In the genomic region with DNA sequence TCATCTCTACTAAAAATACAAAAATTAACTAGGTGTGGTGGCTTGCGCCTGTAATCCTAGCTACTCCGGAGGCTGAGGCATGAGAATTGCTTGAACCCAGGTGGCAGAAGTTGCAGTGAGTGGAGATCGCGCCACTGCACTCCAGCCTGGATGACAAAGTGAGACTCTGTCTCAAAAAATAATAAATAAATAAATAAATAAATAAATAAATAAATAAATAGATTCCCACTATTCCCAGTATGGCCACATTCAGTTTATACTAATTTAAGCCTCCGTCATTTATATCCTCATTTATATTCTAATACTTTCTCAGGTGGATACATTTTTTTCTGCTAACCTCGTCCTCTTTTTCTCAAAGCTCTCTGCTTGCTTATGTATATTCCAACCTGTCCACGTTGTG, we compare ENCODE assay signal across 7 cellular contexts. TPM values are rescaled to one million over a fixed set of nuclear protein-coding genes. Genes with fewer than 3 reads are reported as not detected.
A peak's percentile ranks its signal among the peaks of the same experiment; 100 is the strongest.
DNase-seq lines count a peak whose midpoint lies in the region; ATAC-seq, FAIRE-seq and TF ChIP-seq lines count a peak whose summit lies in the region.
"Not testable (repeated sequence)": the region's sequence is repeated elsewhere in the genome, so short reads cannot be mapped to it uniquely, and the experiment has no call there.
"Had no signal": no experiment of that assay in that cellular context is flagged by ENCODE, and none has a peak within 500 bp of the region (broad histone marks: within the 10 kb centered on the region; RNA-seq: fewer than 3 reads in every experiment).

No MANE protein-coding gene starts in this region.

- CTCF ChIA-PET in A549 (lab: Yijun Ruan, JAX); HEK293 (lab: Yijun Ruan, JAX): not testable (repeated sequence)

- intact Hi-C loops in esophagus muscularis mucosa (cut with DNase I): not testable (repeated sequence)

- not testable (repeated sequence) for H3K4me1 ChIP-seq in A549; HEK293 (ENCODE audit: control insufficient read depth, insufficient read depth, low read length); gastroesophageal sphincter
- H3K4me1 ChIP-seq in esophagus muscularis mucosa: peaks cover 0 to 15% (median 7%) of the 10 kb centered on the region in 4 donors

- WGBS in A549 (ENCODE audit: missing lambda C conversion rate): 78% methylated on average over 7 of the region's 7 CpGs
- 65% methylated on average over 7 of the region's 7 CpGs for WGBS in esophagus muscularis mucosa
- WGBS in gastroesophageal sphincter (ENCODE audit: low coverage in 1 of 2), 2 donors: 71 to 75% methylated on average over 6 to 7 of the region's 7 CpGs

- H3K27me3 Mint-ChIP-seq in mesothelial cell of epicardium (ENCODE audit: low read depth); type B pancreatic cell: not testable (repeated sequence)

- H3K4me1 Mint-ChIP-seq in mesothelial cell of epicardium (peaks cover 24% of the 10 kb centered on the region), type B pancreatic cell (ENCODE audit: unreplicated experiment) (peaks cover 12% of the 10 kb centered on the region)

- POLR2A ChIA-PET in A549 (lab: Yijun Ruan, JAX); HEK293 (lab: Yijun Ruan, JAX): not testable (repeated sequence)

- H3K27ac ChIP-seq in A549; HEK293 (ENCODE audit: extremely low read depth, low read depth, low read length): not testable (repeated sequence)
- peak overlapping the region; percentile 6 to 63 (median 28) for H3K27ac ChIP-seq in esophagus muscularis mucosa (replicated peaks in 1 of 4)
- peak overlapping the region in 3 of 4 donors; percentile 24 to 60 (median 47) for H3K27ac ChIP-seq in gastroesophageal sphincter

- H3K4me2 ChIP-seq in A549: not testable (repeated sequence)

- not testable (repeated sequence) for H3K9me3 ChIP-seq in A549; HEK293 (ENCODE audit: control insufficient read depth, insufficient read depth, low read depth, low read length); esophagus muscularis mucosa; gastroesophageal sphincter

- DNase-seq in A549 (ENCODE audit: low read depth in 1 of 2, low spot score in 1 of 2); esophagus muscularis mucosa (ENCODE audit: extremely low spot score); mesothelial cell of epicardium (ENCODE audit: low spot score in 2 of 2, unreplicated experiment in 2 of 2); type B pancreatic cell (ENCODE audit: extremely low spot score, unreplicated experiment): not testable (repeated sequence)

- FAIRE-seq in A549 (lab: Jason Lieb, UNC): not testable (repeated sequence)

- H3K27me3 ChIP-seq in esophagus muscularis mucosa, gastroesophageal sphincter: not testable (repeated sequence)

- TF ChIP-seq RAD21 in A549 (conservative IDR thresholded peaks at IDR 0.05 in 1 of 2, IDR thresholded peaks at IDR 0.05 in 1 of 2): not testable (repeated sequence)

- not testable (repeated sequence) for TF ChIP-seq POLR2A in A549 (IDR thresholded peaks at IDR 0.05; ENCODE audit: low read length); esophagus muscularis mucosa (IDR thresholded peaks at IDR 0.05; ENCODE audit: low read depth); gastroesophageal sphincter (IDR thresholded peaks at IDR 0.05)

- H3K9me3 Mint-ChIP-seq in mesothelial cell of epicardium, type B pancreatic cell: not testable (repeated sequence)

- H3K4me3 ChIP-seq in A549; HEK293 (ENCODE audit: low read depth, low read length); esophagus muscularis mucosa; gastroesophageal sphincter: not testable (repeated sequence)

- not testable (repeated sequence) for ATAC-seq in A549, gastroesophageal sphincter

- not testable (repeated sequence) for TF ChIP-seq EP300 in A549 (IDR thresholded peaks at IDR 0.05); esophagus muscularis mucosa (IDR thresholded peaks at IDR 0.05); gastroesophageal sphincter (IDR thresholded peaks at IDR 0.05)

- not testable (repeated sequence) for H3K4me3 Mint-ChIP-seq in mesothelial cell of epicardium, type B pancreatic cell

- not testable (repeated sequence) for H3K36me3 ChIP-seq in HEK293 (ENCODE audit: control insufficient read depth in 2 of 2, insufficient read depth in 1 of 2, low read length in 2 of 2); esophagus muscularis mucosa; gastroesophageal sphincter

- H3K36me3 Mint-ChIP-seq in mesothelial cell of epicardium, type B pancreatic cell: not testable (repeated sequence)

- TF ChIP-seq CTCF in A549 (IDR thresholded peaks at IDR 0.05); HEK293 (tag by site-specific recombination; IDR thresholded peaks at IDR 0.05); esophagus muscularis mucosa (IDR thresholded peaks at IDR 0.05); gastroesophageal sphincter (IDR thresholded peaks at IDR 0.05); mesothelial cell of epicardium (IDR thresholded peaks at IDR 0.05; ENCODE audit: unreplicated experiment); type B pancreatic cell (conservative IDR thresholded peaks at IDR 0.05): not testable (repeated sequence)

- H3K27ac Mint-ChIP-seq in mesothelial cell of epicardium (peak overlapping the region; percentile 66), type B pancreatic cell (peak overlapping the region; percentile 3)

TF ChIP-seq in A549, 52 proteins besides CTCF, POLR2A, EP300 and RAD21:
- TF ChIP-seq ZC3H11A (IDR thresholded peaks at IDR 0.05): peak; percentile 46

TF ChIP-seq in HEK293, 187 proteins besides CTCF, POLR2A, EP300 and RAD21 (continues in another document):
- TF ChIP-seq ZNF140 (tag by site-specific recombination; IDR thresholded peaks at IDR 0.05) (peak; percentile 32; the same call in 1 of the 2 replicates), ZBTB8A (tag by site-specific recombination; IDR thresholded peaks at IDR 0.05) (peak; percentile 34; the same call in 1 of the 2 replicates), ZNF555 (tag by site-specific recombination; conservative IDR thresholded peaks at IDR 0.05) (peak; percentile 47)

RNA-seq across cellular contexts. Expression of gene SOWAHC, which starts 14.2 kb away (rescaled TPM):
- polyA plus RNA-seq in A549 (2011; rRNA removed): 9.9 and 13.7 TPM in 2 replicates
- polyA plus RNA-seq in A549 (2012; cell fraction: cytosol; rRNA removed): 6.9 and 9.8 TPM in 2 replicates
- 5.4 and 8.0 TPM in 2 replicates for polyA plus RNA-seq in A549 (2012; cell fraction: nucleus; rRNA removed)
- 11.7 to 14.2 TPM (median 13.4 TPM) in 3 replicates for polyA plus RNA-seq in A549 (2017; fragmentation: RNase III; extraction: RNeasy Plus Mini Kit Qiagen cat#74134 plus additional on column Dnase treatment)
- 5.8 and 6.5 TPM in 2 replicates for polyA minus RNA-seq in A549 (2011; rRNA and poly(A)+ RNA removed)
- total RNA-seq in esophagus muscularis mucosa: 10 to 100 TPM; 24.1 to 56.8 (median 43.3) TPM
- total RNA-seq in gastroesophageal sphincter: 10 to 100 TPM; 16.8 to 36.0 (median 28.6) TPM
- 15.9 to 16.8 TPM (median 16.0 TPM) in 3 replicates for total RNA-seq in mesothelial cell of epicardium
- 15.5 and 25.6 TPM in 2 replicates for total RNA-seq in type B pancreatic cell (ENCODE audit: low replicate concordance)

RNA-seq across cellular contexts. Expression of gene SEPTIN10, which starts 14.6 kb away (rescaled TPM):
- polyA plus RNA-seq in A549 (2011; rRNA removed) (76.9 and 87.6 TPM in 2 replicates), A549 (2017; fragmentation: RNase III; extraction: RNeasy Plus Mini Kit Qiagen cat#74134 plus additional on column Dnase treatment) (84.8 to 95.0 TPM (median 93.1 TPM) in 3 replicates)
- 23.1 and 28.0 TPM in 2 replicates for polyA plus RNA-seq in A549 (2012; cell fraction: cytosol; rRNA removed)
- 10.3 and 12.1 TPM in 2 replicates for polyA plus RNA-seq in A549 (2012; cell fraction: nucleus; rRNA removed)
- 46.9 and 49.9 TPM in 2 replicates for polyA minus RNA-seq in A549 (2011; rRNA and poly(A)+ RNA removed)
- total RNA-seq in esophagus muscularis mucosa (100 to 1,000 TPM; 133 to 203 (median 159) TPM), gastroesophageal sphincter (100 to 1,000 TPM; 109 to 157 (median 137) TPM), mesothelial cell of epicardium (64.9 to 69.2 TPM (median 69.1 TPM) in 3 replicates), type B pancreatic cell (ENCODE audit: low replicate concordance) (40.9 and 76.7 TPM in 2 replicates)
- total RNA-seq: B cell had no signal
